In the genomic region with DNA sequence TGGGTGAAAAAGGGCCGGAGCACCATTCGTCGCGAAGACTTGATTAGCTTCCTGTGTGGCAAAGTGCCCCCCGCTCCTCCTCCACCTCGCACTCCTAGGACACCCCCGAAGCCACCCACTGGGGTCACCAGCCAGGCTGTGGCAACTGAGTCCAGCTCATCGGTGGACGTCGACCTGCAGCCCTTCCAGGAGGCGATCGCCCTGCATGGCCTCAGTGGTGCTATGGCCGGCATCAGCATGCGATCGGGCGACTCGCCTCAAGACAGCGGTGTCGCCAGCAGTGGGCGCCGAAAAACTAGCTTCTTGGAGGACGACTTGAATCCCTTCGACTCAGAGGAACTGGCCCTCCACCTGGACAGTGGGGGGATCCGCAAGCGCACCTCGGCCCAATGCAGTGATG, we compare ENCODE assay signal across 19 cellular contexts.
DNase-seq lines count a peak whose midpoint lies in the region; TF ChIP-seq lines count a peak whose summit lies in the region.
"Had no signal": no experiment of that assay in that cellular context is flagged by ENCODE, and none has a peak within 500 bp of the region (broad histone marks: within the 10 kb centered on the region; RNA-seq: fewer than 3 reads in every experiment).

No MANE protein-coding gene starts in this region.

- peaks cover 9% of the 10 kb centered on the region for H3K27me3 Mint-ChIP-seq in activated naive CD8-positive, alpha-beta T cell
- H3K27me3 Mint-ChIP-seq in activated naive CD8-positive, alpha-beta T cell treated with anti-CD3 and anti-CD28 coated beads for 36 hours, result peaks cover 42% of the 10 kb centered on the region
- H3K27me3 Mint-ChIP-seq in brain, result peaks cover 2% of the 10 kb centered on the region
- peaks cover 55% of the 10 kb centered on the region for H3K27me3 Mint-ChIP-seq in nephron (ENCODE audit: low read depth)
- H3K27me3 Mint-ChIP-seq in osteocyte (ENCODE audit: unreplicated experiment), result peaks cover 19% of the 10 kb centered on the region

- H3K4me1 ChIP-seq in tibial artery, result peaks cover 0 to 9% (median 5%) of the 10 kb centered on the region in 4 donors

- peaks cover 2% of the 10 kb centered on the region for H3K4me1 Mint-ChIP-seq in activated naive CD8-positive, alpha-beta T cell (ENCODE audit: low read depth)
- H3K4me1 Mint-ChIP-seq in activated naive CD8-positive, alpha-beta T cell treated with anti-CD3 and anti-CD28 coated beads for 36 hours, result no peaks in the 10 kb centered on the region
- H3K4me1 Mint-ChIP-seq in brain, result peaks cover 43% of the 10 kb centered on the region
- H3K4me1 Mint-ChIP-seq in nephron, result no peaks in the 10 kb centered on the region
- H3K4me1 Mint-ChIP-seq in osteocyte (ENCODE audit: unreplicated experiment), result peaks cover 2% of the 10 kb centered on the region
- H3K4me1 Mint-ChIP-seq: stimulated activated effector memory CD8-positive, alpha-beta T cell treated with anti-CD3 and anti-CD28 coated beads, Interleukin-12 subunit alpha, Interleukin-12 subunit beta, amount 100 ng/mL, for 72 hours had no signal

- no peaks in the 10 kb centered on the region for H3K9me3 ChIP-seq in tibial artery
- H3K9me3 ChIP-seq: gastroesophageal sphincter had no signal

- H3K36me3 ChIP-seq in tibial artery, result no peaks in the 10 kb centered on the region
- H3K36me3 ChIP-seq: gastroesophageal sphincter had no signal

- TF ChIP-seq CTCF in brain (conservative IDR thresholded peaks at IDR 0.05), result no peak
- TF ChIP-seq CTCF in nephron (IDR thresholded peaks at IDR 0.05; ENCODE audit: unreplicated experiment in 3 of 3), result no peak
- TF ChIP-seq CTCF in tibial artery (IDR thresholded peaks at IDR 0.05), result no peak
- TF ChIP-seq CTCF in osteocyte (IDR thresholded peaks at IDR 0.05), result no peak

- intact Hi-C loops in tibial artery (cut with DNase I; ENCODE audit: low total_unique reads), result no loop called here

- no peaks in the 10 kb centered on the region for H3K27me3 ChIP-seq in tibial artery
- H3K27me3 ChIP-seq: gastroesophageal sphincter had no signal

- no peak overlapping the region for H3K27ac ChIP-seq in tibial artery
- H3K27ac ChIP-seq: gastroesophageal sphincter, skin epidermis had no signal

- H3K4me3 ChIP-seq in tibial artery, result peak overlapping the region; percentile 48 to 56

- peak overlapping the region; percentile 69 for H3K4me3 Mint-ChIP-seq in activated naive CD8-positive, alpha-beta T cell
- no peak overlapping the region for H3K4me3 Mint-ChIP-seq in activated naive CD8-positive, alpha-beta T cell treated with anti-CD3 and anti-CD28 coated beads for 36 hours
- H3K4me3 Mint-ChIP-seq in brain, result peak overlapping the region in 3 of 5 experiments; percentile 69 to 79 (median 75)
- H3K4me3 Mint-ChIP-seq in nephron, result peak overlapping the region; percentile 14 to 74 (median 60)
- H3K4me3 Mint-ChIP-seq in osteocyte (ENCODE audit: unreplicated experiment), result no peak overlapping the region
- H3K4me3 Mint-ChIP-seq: stimulated activated effector memory CD8-positive, alpha-beta T cell treated with anti-CD3 and anti-CD28 coated beads, Interleukin-12 subunit alpha, Interleukin-12 subunit beta, amount 100 ng/mL, for 72 hours had no signal

- no peak overlapping the region for H3K27ac Mint-ChIP-seq in activated naive CD8-positive, alpha-beta T cell
- H3K27ac Mint-ChIP-seq in activated naive CD8-positive, alpha-beta T cell treated with anti-CD3 and anti-CD28 coated beads for 36 hours, result no peak overlapping the region
- no peak overlapping the region for H3K27ac Mint-ChIP-seq in brain
- no peak overlapping the region for H3K27ac Mint-ChIP-seq in nephron
- H3K27ac Mint-ChIP-seq in osteocyte (ENCODE audit: unreplicated experiment), result no peak overlapping the region
- H3K27ac Mint-ChIP-seq: CD4-positive, alpha-beta memory T cell; IgD-negative memory B cell; memory B cell; stimulated activated effector memory CD8-positive, alpha-beta T cell treated with anti-CD3 and anti-CD28 coated beads, Interleukin-12 subunit alpha, Interleukin-12 subunit beta, amount 100 ng/mL, for 72 hours had no signal

- DNase-seq in activated naive CD8-positive, alpha-beta T cell treated with anti-CD3 and anti-CD28 coated beads for 36 hours, result no peak
- DNase-seq in tibial artery (no peak), DMS153 treated with DMSO at 0.1 percent for 48 hours (lab: John Stamatoyannopoulos, UW; ENCODE audit: unreplicated experiment) (no peak), AML-193 (lab: John Stamatoyannopoulos, UW) (no peak), osteocyte (ENCODE audit: extremely low spot score, unreplicated experiment) (no peak)
- DNase-seq: cortex of kidney, DND-41, MV-4-11, NCI-H2081 treated with DMSO at 0.1 percent for 48 hours, NCI-H526 treated with DMSO at 0.1 percent for 48 hours had no signal

- no peaks in the 10 kb centered on the region for H3K9me3 Mint-ChIP-seq in activated naive CD8-positive, alpha-beta T cell (ENCODE audit: low read depth)
- H3K9me3 Mint-ChIP-seq in activated naive CD8-positive, alpha-beta T cell treated with anti-CD3 and anti-CD28 coated beads for 36 hours, result no peaks in the 10 kb centered on the region
- H3K9me3 Mint-ChIP-seq in brain, result peaks cover 0 to 5% (median 0%) of the 10 kb centered on the region in 5 experiments
- H3K9me3 Mint-ChIP-seq in nephron, result no peaks in the 10 kb centered on the region
- peaks cover 4% of the 10 kb centered on the region for H3K9me3 Mint-ChIP-seq in osteocyte (ENCODE audit: unreplicated experiment)
- H3K9me3 Mint-ChIP-seq: CD4-positive, alpha-beta memory T cell; IgD-negative memory B cell; memory B cell; stimulated activated effector memory CD8-positive, alpha-beta T cell treated with anti-CD3 and anti-CD28 coated beads, Interleukin-12 subunit alpha, Interleukin-12 subunit beta, amount 100 ng/mL, for 72 hours had no signal

- H3K36me3 Mint-ChIP-seq in activated naive CD8-positive, alpha-beta T cell, result no peaks in the 10 kb centered on the region
- no peaks in the 10 kb centered on the region for H3K36me3 Mint-ChIP-seq in activated naive CD8-positive, alpha-beta T cell treated with anti-CD3 and anti-CD28 coated beads for 36 hours
- H3K36me3 Mint-ChIP-seq in brain, result no peaks in the 10 kb centered on the region
- no peaks in the 10 kb centered on the region for H3K36me3 Mint-ChIP-seq in nephron (ENCODE audit: low read depth)
- H3K36me3 Mint-ChIP-seq in osteocyte (ENCODE audit: unreplicated experiment), result no peaks in the 10 kb centered on the region
- H3K36me3 Mint-ChIP-seq: CD4-positive, alpha-beta memory T cell; IgD-negative memory B cell; memory B cell; stimulated activated effector memory CD8-positive, alpha-beta T cell treated with anti-CD3 and anti-CD28 coated beads, Interleukin-12 subunit alpha, Interleukin-12 subunit beta, amount 100 ng/mL, for 72 hours had no signal

Comparison
In these comparisons a context has a peak if more than half of its experiments do, and no peak if none do; other contexts are left out.
1. H3K4me3 Mint-ChIP-seq: peak in activated naive CD8-positive, alpha-beta T cell (single experiment), brain (3 of 5) and nephron (3 of 3); none in activated naive CD8-positive, alpha-beta T cell treated with anti-CD3 and anti-CD28 coated beads for 36 hours (single experiment) and osteocyte (single experiment).